In the genomic region with DNA sequence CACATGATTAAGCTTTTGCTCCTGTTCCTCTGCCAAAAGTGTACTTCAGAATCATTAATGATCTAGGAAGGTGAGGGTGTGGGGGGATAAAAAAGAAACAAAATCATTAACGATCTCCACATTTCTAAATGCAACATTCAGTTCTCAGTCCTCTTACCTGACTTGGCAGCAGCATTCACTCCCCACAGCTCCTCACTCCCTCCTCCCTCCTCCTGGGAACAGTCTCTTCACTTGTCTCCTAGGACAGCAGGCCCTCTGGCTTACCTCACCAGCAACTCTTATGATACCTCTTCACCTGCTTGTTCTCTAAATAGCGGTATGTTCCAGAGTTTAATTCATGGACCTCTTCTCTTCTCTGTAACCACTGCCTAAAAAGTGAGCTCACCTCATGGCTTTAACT, we compare ENCODE assay signal across 24 cellular contexts. TPM values are rescaled to one million over a fixed set of nuclear protein-coding genes. Genes with fewer than 3 reads are reported as not detected.
DNase-seq lines count a peak whose midpoint lies in the region; ATAC-seq and TF ChIP-seq lines count a peak whose summit lies in the region.
"Had no signal": no experiment of that assay in that cellular context is flagged by ENCODE, and none has a peak within 500 bp of the region (broad histone marks: within the 10 kb centered on the region; RNA-seq: fewer than 3 reads in every experiment).

No MANE protein-coding gene starts in this region.

- intact Hi-C loops in natural killer cell (cut with micrococcal nuclease): no loop called here

- CTCF ChIA-PET in T-cell (lab: Charles Lee): interaction anchor here (1.7 to 2.3 kb wide), 2 partner anchors 184 to 212 kb away, joined by 4 to 19 read pairs; no protein-coding TSS in a partner anchor

- H3K27ac ChIP-seq in angular gyrus (ENCODE audit: low read depth, low read length) (peak overlapping the region; percentile 0), WERI-Rb-1 (no peak overlapping the region)
- H3K27ac ChIP-seq: colonic mucosa, heart left ventricle, left lung, right atrium auricular region, RWPE1, thoracic aorta had no signal

- H3K9me3 Mint-ChIP-seq in natural killer cell (no peaks in the 10 kb centered on the region), memory B cell (no peaks in the 10 kb centered on the region), T-cell (no peaks in the 10 kb centered on the region)
- no peaks in the 10 kb centered on the region for H3K9me3 Mint-ChIP-seq in natural killer cell treated with Interleukin-12 subunit alpha and Interleukin-12 subunit beta and Interleukin-15 and Interleukin-18, amount 100 ng/mL, for 72 hours
- H3K9me3 Mint-ChIP-seq: GM23338, IgD-negative memory B cell had no signal

- H3K4me3 Mint-ChIP-seq in natural killer cell: no peak overlapping the region
- H3K4me3 Mint-ChIP-seq in natural killer cell treated with Interleukin-12 subunit alpha and Interleukin-12 subunit beta and Interleukin-15 and Interleukin-18, amount 100 ng/mL, for 72 hours: no peak overlapping the region
- H3K4me3 Mint-ChIP-seq in memory B cell: no peak overlapping the region
- H3K4me3 Mint-ChIP-seq in T-cell: no peak overlapping the region
- H3K4me3 Mint-ChIP-seq: activated naive CD8-positive, alpha-beta T cell; GM23338; IgD-negative memory B cell had no signal

- peaks cover 15% of the 10 kb centered on the region for H3K36me3 ChIP-seq in WERI-Rb-1
- H3K36me3 ChIP-seq: colonic mucosa had no signal

- no peaks in the 10 kb centered on the region for H3K27me3 ChIP-seq in WERI-Rb-1 (ENCODE audit: insufficient read depth, low read depth, severe bottlenecking)
- H3K27me3 ChIP-seq: colonic mucosa, heart left ventricle, left lung, right atrium auricular region had no signal

- DNase-seq in natural killer cell (no peak), memory B cell (ENCODE audit: low spot score in 2 of 2) (no peak), omental fat pad (ENCODE audit: low spot score) (no peak), T-cell (no peak), WERI-Rb-1 (no peak)
- DNase-seq in natural killer cell treated with Interleukin-12 subunit alpha and Interleukin-12 subunit beta and Interleukin-15 and Interleukin-18, amount 100 ng/mL, for 72 hours (ENCODE audit: low spot score): no peak
- DNase-seq: activated CD4-positive, CD25-positive, alpha-beta regulatory T cell treated with anti-CD3 and anti-CD28 coated beads, Interleukin-2, amount 50 U/mL, for 72 hours; activated CD8-positive, alpha-beta memory T cell treated with anti-CD3 and anti-CD28 coated beads for 24 hours; colonic mucosa; heart left ventricle; left lung; NCI-H146 had no signal

- POLR2A ChIA-PET in T-cell (lab: Charles Lee): no interaction called here

- H3K27ac Mint-ChIP-seq in natural killer cell: peak overlapping the region; percentile 1 to 7
- H3K27ac Mint-ChIP-seq in natural killer cell treated with Interleukin-12 subunit alpha and Interleukin-12 subunit beta and Interleukin-15 and Interleukin-18, amount 100 ng/mL, for 72 hours: no peak overlapping the region
- H3K27ac Mint-ChIP-seq in memory B cell: peak overlapping the region; percentile 90
- no peak overlapping the region for H3K27ac Mint-ChIP-seq in T-cell
- H3K27ac Mint-ChIP-seq: activated naive CD8-positive, alpha-beta T cell; GM23338 had no signal

- no peaks in the 10 kb centered on the region for H3K9me3 ChIP-seq in WERI-Rb-1 (ENCODE audit: severe bottlenecking)
- H3K9me3 ChIP-seq: colonic mucosa, heart left ventricle, left lung, right atrium auricular region, thoracic aorta had no signal

- H3K36me3 Mint-ChIP-seq in natural killer cell: peaks cover 10% of the 10 kb centered on the region
- peaks cover 22% of the 10 kb centered on the region for H3K36me3 Mint-ChIP-seq in natural killer cell treated with Interleukin-12 subunit alpha and Interleukin-12 subunit beta and Interleukin-15 and Interleukin-18, amount 100 ng/mL, for 72 hours
- H3K36me3 Mint-ChIP-seq in memory B cell: peaks cover 22% of the 10 kb centered on the region
- H3K36me3 Mint-ChIP-seq in T-cell: peaks cover 50% of the 10 kb centered on the region

- no peak for TF ChIP-seq CTCF in natural killer cell (IDR thresholded peaks at IDR 0.05)
- TF ChIP-seq CTCF in omental fat pad (IDR thresholded peaks at IDR 0.05): no peak
- no peak for TF ChIP-seq CTCF in WERI-Rb-1 (IDR thresholded peaks at IDR 0.05; ENCODE audit: low read depth, low read length)

- H3K4me3 ChIP-seq in WERI-Rb-1 (ENCODE audit: low read depth, low read length): no peak overlapping the region
- H3K4me3 ChIP-seq: colonic mucosa, GM12878, GM23338, heart left ventricle, left lung, right atrium auricular region, thoracic aorta had no signal

- peaks cover 10 to 12% of the 10 kb centered on the region in 2 donors for H3K4me1 Mint-ChIP-seq in natural killer cell
- H3K4me1 Mint-ChIP-seq in natural killer cell treated with Interleukin-12 subunit alpha and Interleukin-12 subunit beta and Interleukin-15 and Interleukin-18, amount 100 ng/mL, for 72 hours (ENCODE audit: low read depth in 2 of 2): peaks cover 16 to 21% of the 10 kb centered on the region in 2 donors
- peaks cover 10% of the 10 kb centered on the region for H3K4me1 Mint-ChIP-seq in memory B cell
- H3K4me1 Mint-ChIP-seq in T-cell: peaks cover 13 to 31% (median 25%) of the 10 kb centered on the region in 3 donors

- no peaks in the 10 kb centered on the region for H3K27me3 Mint-ChIP-seq in natural killer cell (ENCODE audit: low read depth in 2 of 2)
- no peaks in the 10 kb centered on the region for H3K27me3 Mint-ChIP-seq in natural killer cell treated with Interleukin-12 subunit alpha and Interleukin-12 subunit beta and Interleukin-15 and Interleukin-18, amount 100 ng/mL, for 72 hours
- H3K27me3 Mint-ChIP-seq in memory B cell: no peaks in the 10 kb centered on the region
- no peaks in the 10 kb centered on the region for H3K27me3 Mint-ChIP-seq in T-cell
- H3K27me3 Mint-ChIP-seq: activated naive CD8-positive, alpha-beta T cell; IgD-negative memory B cell had no signal

- no peak for ATAC-seq in natural killer cell
- ATAC-seq in natural killer cell treated with Interleukin-12 subunit alpha and Interleukin-12 subunit beta and Interleukin-15 and Interleukin-18, amount 100 ng/mL, for 72 hours: no peak
- no peak for ATAC-seq in memory B cell (ENCODE audit: low read depth)
- no peak for ATAC-seq in omental fat pad (ENCODE audit: low FRiP score)
- ATAC-seq in T-cell (replicated peaks in 1 of 4): no peak
- ATAC-seq in GM21526 (IDR thresholded peaks at IDR 0.05; ENCODE audit: low FRiP score, unreplicated experiment): no peak
- ATAC-seq: GM12878, GM23338, heart left ventricle, left lung had no signal

RNA-seq across cellular contexts. Expression of a gene that starts 56.5 kb away (rescaled TPM):
- total RNA-seq in natural killer cell: under 1 TPM in 2 of 3 donors, not detected in 1; 0.54 to 0.87 TPM
- not detected for total RNA-seq in natural killer cell treated with Interleukin-12 subunit alpha and Interleukin-12 subunit beta and Interleukin-15 and Interleukin-18, amount 100 ng/mL, for 72 hours
- total RNA-seq in omental fat pad: 1 to 10 TPM in 2 of 4 donors, not detected in 2; 1.0 to 1.1 TPM
- total RNA-seq in T-cell: 1 to 10 TPM in 4 of 5 donors, not detected in 1; 1.1 to 5.4 (median 4.2) TPM
- total RNA-seq: endothelial cell of umbilical vein, GM23338, M059J, NCI-H460, thoracic aorta had no signal

Comparison
In these comparisons a context has a peak if more than half of its experiments do, and no peak if none do; other contexts are left out.
1. H3K27ac Mint-ChIP-seq: peak in natural killer cell (2 of 2) and memory B cell (single experiment); none in natural killer cell treated with Interleukin-12 subunit alpha and Interleukin-12 subunit beta and Interleukin-15 and Interleukin-18, amount 100 ng/mL, for 72 hours (0 of 2) and T-cell (0 of 2).